In genomic region chr5:104778-105296, GRCh38 we compare ENCODE assay signal across 14 cellular contexts.
"Had no signal": no experiment of that assay in that cellular context is flagged by ENCODE, and none has a peak within 500 bp of the region (broad histone marks: within the 10 kb centered on the region; RNA-seq: fewer than 3 reads in every experiment).

No MANE protein-coding gene starts in this region.

- H3K36me3 ChIP-seq: heart left ventricle, lower lobe of right lung, ovary, stomach, thoracic aorta had no signal

- H3K9me3 ChIP-seq: heart left ventricle, lower lobe of right lung, ovary, stomach, thoracic aorta had no signal

- ATAC-seq: effector memory CD8-positive, alpha-beta T cell; lower lobe of right lung had no signal

- DNase-seq: activated CD4-positive, alpha-beta memory T cell treated with anti-CD3 and anti-CD28 coated beads, Interleukin-2, amount 10 ng/mL, durations not matched to agents 7 days and 5 days; activated CD8-positive, alpha-beta memory T cell treated with anti-CD3 and anti-CD28 coated beads, Interleukin-2, amount 50 U/mL, for 4 hours; activated naive CD4-positive, alpha-beta T cell; anterior cingulate cortex; dermis blood vessel endothelial cell; effector memory CD8-positive, alpha-beta T cell; left cardiac atrium; lower lobe of right lung; ovary; stimulated activated CD4-positive, alpha-beta T cell treated with anti-CD3 and anti-CD28 coated beads, Interleukin-1b, Interleukin-23, amount 100 ng/mL, for 48 hours; stomach had no signal

- H3K27ac ChIP-seq: heart left ventricle, lower lobe of right lung, ovary, stomach, thoracic aorta, VCaP had no signal

- H3K4me3 ChIP-seq: heart left ventricle, lower lobe of right lung, ovary, stomach, thoracic aorta had no signal

- H3K4me1 ChIP-seq: heart left ventricle, lower lobe of right lung, stomach had no signal
